ENCODE assay signal across 17 cellular contexts in genomic region chr13:64417609-64418008, GRCh38.
"Had no signal": no experiment of that assay in that cellular context is flagged by ENCODE, and none has a peak within 500 bp of the region (broad histone marks: within the 10 kb centered on the region; RNA-seq: fewer than 3 reads in every experiment).

No MANE protein-coding gene starts in this region.

- H3K4me3 ChIP-seq: colonic mucosa, gastroesophageal sphincter, ovary, smooth muscle cell, suprapubic skin, thyroid gland had no signal

- H3K4me1 Mint-ChIP-seq: immature natural killer cell; naive thymus-derived CD4-positive, alpha-beta T cell; neural crest cell had no signal

- H3K36me3 Mint-ChIP-seq: immature natural killer cell; naive thymus-derived CD4-positive, alpha-beta T cell; type B pancreatic cell had no signal

- H3K9me3 Mint-ChIP-seq: neural crest cell had no signal

- H3K4me2 ChIP-seq: smooth muscle cell had no signal

- H3K9me3 ChIP-seq: colonic mucosa, gastroesophageal sphincter, ovary, suprapubic skin, thyroid gland had no signal

- H3K27ac Mint-ChIP-seq: immature natural killer cell; naive thymus-derived CD4-positive, alpha-beta T cell; type B pancreatic cell had no signal

- DNase-seq: colonic mucosa; dermis blood vessel endothelial cell; glutamatergic neuron; immature natural killer cell; left colon; naive thymus-derived CD4-positive, alpha-beta T cell; nucleus accumbens; ovary; right cardiac atrium; stimulated activated CD4-positive, alpha-beta T cell treated with anti-CD3 and anti-CD28 coated beads, Interleukin-2, amount 100 ng/mL, for 48 hours; stimulated activated naive CD8-positive, alpha-beta T cell treated with anti-CD3 and anti-CD28 coated beads, Interleukin-15, Interleukin-2, amounts not matched to agents 100 U/mL and 50 U/mL, for 24 hours; thyroid gland had no signal

- H3K27ac ChIP-seq: colonic mucosa, gastroesophageal sphincter, ovary, suprapubic skin, thyroid gland had no signal

- H3K36me3 ChIP-seq: colonic mucosa, gastroesophageal sphincter, ovary, suprapubic skin, thyroid gland had no signal

- H3K27me3 Mint-ChIP-seq: naive thymus-derived CD4-positive, alpha-beta T cell; type B pancreatic cell had no signal

- ATAC-seq: gastroesophageal sphincter; left colon; naive thymus-derived CD4-positive, alpha-beta T cell; right cardiac atrium; stimulated activated naive CD8-positive, alpha-beta T cell treated with anti-CD3 and anti-CD28 coated beads, Interleukin-15, Interleukin-2, amounts not matched to agents 100 U/mL and 50 U/mL, for 24 hours had no signal

- H3K4me1 ChIP-seq: colonic mucosa, gastroesophageal sphincter, suprapubic skin, thyroid gland had no signal

- H3K27me3 ChIP-seq: colonic mucosa, gastroesophageal sphincter, ovary, suprapubic skin, thyroid gland had no signal

- H3K4me3 Mint-ChIP-seq: immature natural killer cell; naive thymus-derived CD4-positive, alpha-beta T cell; neural crest cell; type B pancreatic cell had no signal
